Comparison of ENCODE assay signal across 19 cellular contexts in genomic region chr17:866568-867087, GRCh38.
"Had no signal": no experiment of that assay in that cellular context is flagged by ENCODE, and none has a peak within 500 bp of the region (broad histone marks: within the 10 kb centered on the region; RNA-seq: fewer than 3 reads in every experiment).

No MANE protein-coding gene starts in this region.

- H3K27me3 ChIP-seq: breast epithelium, thyroid gland had no signal

- H3K4me3 ChIP-seq: breast epithelium, left lung, thyroid gland had no signal

- H3K4me3 Mint-ChIP-seq: activated naive CD8-positive, alpha-beta T cell treated with anti-CD3 and anti-CD28 coated beads, Interleukin-2, amount 10 ng/mL, durations not matched to agents 7 days and 5 days; activated T-helper 1 cell treated with anti-CD3 and anti-CD28 coated beads, Interleukin-12 subunit alpha, Interleukin-12 subunit beta, Interleukin-2, Interleukin-4 antibody, amounts not matched to agents 30 ng/mL and 10 ng/mL and 1 ng/mL, durations not matched to agents 14 hours and 24 hours and 36 hours; dendritic cell treated with granulocyte-macrophage colony-stimulating factor and Interleukin-4, amounts not matched to agents 40 ng/mL and 50 ng/mL, for 4 days; memory B cell; nephron; stimulated activated effector memory CD8-positive, alpha-beta T cell treated with anti-CD3 and anti-CD28 coated beads, Interleukin-12 subunit alpha, Interleukin-12 subunit beta, amount 100 ng/mL, for 72 hours; T-helper 2 cell treated with Interferon-gamma antibody and Interleukin-4, amounts not matched to agents 5 μg/mL and 100 μg/mL, for 36 hours had no signal

- DNase-seq: activated CD4-positive, alpha-beta T cell treated with anti-CD3 and anti-CD28 coated beads, Interleukin-2, amount 50 U/mL, for 1 hour; activated naive CD4-positive, alpha-beta T cell; activated naive CD8-positive, alpha-beta T cell treated with anti-CD3 and anti-CD28 coated beads, Interleukin-2, amount 10 ng/mL, durations not matched to agents 7 days and 5 days; aorta; cerebellar nuclear complex; effector memory CD4-positive, alpha-beta T cell; left lung; occipital lobe; stimulated activated CD4-positive, alpha-beta T cell treated with anti-CD3 and anti-CD28 coated beads, Interleukin-12 subunit alpha, Interleukin-12 subunit beta, amount 100 ng/mL, for 4 hours; stimulated activated CD4-positive, alpha-beta T cell treated with anti-CD3 and anti-CD28 coated beads, Interleukin-2, amount 100 ng/mL, for 24 hours; SW 1271; thyroid gland had no signal

- H3K9me3 Mint-ChIP-seq: activated naive CD8-positive, alpha-beta T cell treated with anti-CD3 and anti-CD28 coated beads, Interleukin-2, amount 10 ng/mL, durations not matched to agents 7 days and 5 days; dendritic cell treated with granulocyte-macrophage colony-stimulating factor and Interleukin-4, amounts not matched to agents 40 ng/mL and 50 ng/mL, for 4 days; memory B cell; nephron; stimulated activated effector memory CD8-positive, alpha-beta T cell treated with anti-CD3 and anti-CD28 coated beads, Interleukin-12 subunit alpha, Interleukin-12 subunit beta, amount 100 ng/mL, for 72 hours had no signal

- H3K4me1 ChIP-seq: breast epithelium, left lung had no signal

- H3K27ac ChIP-seq: breast epithelium, left lung, thyroid gland had no signal

- H3K27ac Mint-ChIP-seq: activated naive CD8-positive, alpha-beta T cell treated with anti-CD3 and anti-CD28 coated beads, Interleukin-2, amount 10 ng/mL, durations not matched to agents 7 days and 5 days; activated T-helper 1 cell treated with anti-CD3 and anti-CD28 coated beads, Interleukin-12 subunit alpha, Interleukin-12 subunit beta, Interleukin-2, Interleukin-4 antibody, amounts not matched to agents 30 ng/mL and 10 ng/mL and 1 ng/mL, durations not matched to agents 14 hours and 24 hours and 36 hours; dendritic cell treated with granulocyte-macrophage colony-stimulating factor and Interleukin-4, amounts not matched to agents 40 ng/mL and 50 ng/mL, for 4 days; memory B cell; stimulated activated effector memory CD8-positive, alpha-beta T cell treated with anti-CD3 and anti-CD28 coated beads, Interleukin-12 subunit alpha, Interleukin-12 subunit beta, amount 100 ng/mL, for 72 hours; T-helper 2 cell treated with Interferon-gamma antibody and Interleukin-4, amounts not matched to agents 5 μg/mL and 100 μg/mL, for 36 hours had no signal

- H3K36me3 Mint-ChIP-seq: activated naive CD8-positive, alpha-beta T cell treated with anti-CD3 and anti-CD28 coated beads, Interleukin-2, amount 10 ng/mL, durations not matched to agents 7 days and 5 days; memory B cell; stimulated activated effector memory CD8-positive, alpha-beta T cell treated with anti-CD3 and anti-CD28 coated beads, Interleukin-12 subunit alpha, Interleukin-12 subunit beta, amount 100 ng/mL, for 72 hours had no signal

- H3K4me1 Mint-ChIP-seq: memory B cell; stimulated activated effector memory CD8-positive, alpha-beta T cell treated with anti-CD3 and anti-CD28 coated beads, Interleukin-12 subunit alpha, Interleukin-12 subunit beta, amount 100 ng/mL, for 72 hours had no signal

- H3K9me3 ChIP-seq: breast epithelium, left lung, thyroid gland had no signal

- ATAC-seq: left lung; stimulated activated effector memory CD8-positive, alpha-beta T cell treated with anti-CD3 and anti-CD28 coated beads, Interleukin-12 subunit alpha, Interleukin-12 subunit beta, amount 100 ng/mL, for 72 hours had no signal

- H3K36me3 ChIP-seq: breast epithelium, left lung, thyroid gland had no signal
